16 cellular contexts compared by ENCODE assay signal in genomic region chr4:76535603-76536380, GRCh38.
DNase-seq lines count a peak whose midpoint lies in the region; ATAC-seq and TF ChIP-seq lines count a peak whose summit lies in the region.
"Had no signal": no experiment of that assay in that cellular context is flagged by ENCODE, and none has a peak within 500 bp of the region (broad histone marks: within the 10 kb centered on the region; RNA-seq: fewer than 3 reads in every experiment).

No MANE protein-coding gene starts in this region.

- intact Hi-C loops in dorsolateral prefrontal cortex (cut with DNase I) = no loop called here

- no peak overlapping the region for H3K27ac ChIP-seq in dorsolateral prefrontal cortex
- H3K27ac ChIP-seq: left lung had no signal

- no peaks in the 10 kb centered on the region for H3K4me1 Mint-ChIP-seq in stimulated activated effector memory CD8-positive, alpha-beta T cell treated with anti-CD3 and anti-CD28 coated beads, Interleukin-12 subunit alpha, Interleukin-12 subunit beta, amount 100 ng/mL, for 72 hours

- no peak overlapping the region for H3K27ac Mint-ChIP-seq in stimulated activated effector memory CD8-positive, alpha-beta T cell treated with anti-CD3 and anti-CD28 coated beads, Interleukin-12 subunit alpha, Interleukin-12 subunit beta, amount 100 ng/mL, for 72 hours

- no peaks in the 10 kb centered on the region for H3K36me3 Mint-ChIP-seq in stimulated activated effector memory CD8-positive, alpha-beta T cell treated with anti-CD3 and anti-CD28 coated beads, Interleukin-12 subunit alpha, Interleukin-12 subunit beta, amount 100 ng/mL, for 72 hours

- peak; percentile 69 for DNase-seq in A172 (ENCODE audit: low spot score)
- peak; percentile 21 for DNase-seq in GM03348 (ENCODE audit: low spot score)
- DNase-seq in RPMI7951 (ENCODE audit: low read depth) = peak; percentile 82
- peak; percentile 43 to 46 for DNase-seq in foreskin fibroblast
- no peak for DNase-seq in dorsolateral prefrontal cortex
- DNase-seq in stimulated activated effector memory CD8-positive, alpha-beta T cell treated with anti-CD3 and anti-CD28 coated beads, Interleukin-12 subunit alpha, Interleukin-12 subunit beta, amount 100 ng/mL, for 72 hours (ENCODE audit: low spot score in 2 of 2) = no peak
- DNase-seq in stimulated activated CD4-positive, alpha-beta T cell treated with anti-CD3 and anti-CD28 coated beads, Interleukin-1b, Interleukin-23, amount 100 ng/mL, for 48 hours = no peak
- DNase-seq: activated CD4-positive, CD25-positive, alpha-beta regulatory T cell; activated T-cell treated with anti-CD3 and anti-CD28 coated beads, Interleukin-2, amount 50 U/mL, for 4 hours; effector CD8-positive, alpha-beta T cell; glutamatergic neuron; left lung; NCI-H446 treated with DMSO at 0.1 percent for 48 hours; stimulated activated CD4-positive, alpha-beta T cell treated with anti-CD3 and anti-CD28 coated beads, Interleukin-15, amount 100 ng/mL, for 24 hours; stimulated activated CD8-positive, alpha-beta memory T cell treated with anti-CD3 and anti-CD28 coated beads, Interleukin-4, amount 100 ng/mL, for 48 hours had no signal

- H3K27me3 ChIP-seq in dorsolateral prefrontal cortex = no peaks in the 10 kb centered on the region
- H3K27me3 ChIP-seq: left lung had no signal

- no peaks in the 10 kb centered on the region for H3K9me3 Mint-ChIP-seq in stimulated activated effector memory CD8-positive, alpha-beta T cell treated with anti-CD3 and anti-CD28 coated beads, Interleukin-12 subunit alpha, Interleukin-12 subunit beta, amount 100 ng/mL, for 72 hours
- H3K9me3 Mint-ChIP-seq: activated T-cell treated with anti-CD3 and anti-CD28 coated beads, Interleukin-2, amount 50 U/mL, for 4 hours had no signal

- no peak overlapping the region for H3K4me3 Mint-ChIP-seq in stimulated activated effector memory CD8-positive, alpha-beta T cell treated with anti-CD3 and anti-CD28 coated beads, Interleukin-12 subunit alpha, Interleukin-12 subunit beta, amount 100 ng/mL, for 72 hours
- H3K4me3 Mint-ChIP-seq: activated T-cell treated with anti-CD3 and anti-CD28 coated beads, Interleukin-2, amount 50 U/mL, for 4 hours had no signal

- TF ChIP-seq CTCF in foreskin fibroblast (IDR thresholded peaks at IDR 0.05; ENCODE audit: low read depth, low read length) (no peak), dorsolateral prefrontal cortex (IDR thresholded peaks at IDR 0.05 in 54 of 56, conservative IDR thresholded peaks at IDR 0.05 in 2 of 56; ENCODE audit: low read depth in 1 of 56, partially characterized antibody in 56 of 56) (no peak)

- ATAC-seq in stimulated activated effector memory CD8-positive, alpha-beta T cell treated with anti-CD3 and anti-CD28 coated beads, Interleukin-12 subunit alpha, Interleukin-12 subunit beta, amount 100 ng/mL, for 72 hours = no peak
- ATAC-seq in GM18873 (IDR thresholded peaks at IDR 0.05; ENCODE audit: low FRiP score, unreplicated experiment) = no peak
- ATAC-seq: activated T-cell treated with anti-CD3 and anti-CD28 coated beads, Interleukin-2, amount 50 U/mL, for 4 hours; left lung had no signal

- H3K4me3 ChIP-seq in foreskin fibroblast (ENCODE audit: low read depth in 1 of 2, low read length in 2 of 2) (no peak overlapping the region), dorsolateral prefrontal cortex (no peak overlapping the region)
- H3K4me3 ChIP-seq: left lung had no signal

Comparison
In these comparisons a context has a peak if more than half of its experiments do, and no peak if none do; other contexts are left out.
1. DNase-seq: peak in A172 (single experiment), GM03348 (single experiment), RPMI7951 (single experiment) and foreskin fibroblast (2 of 2); none in dorsolateral prefrontal cortex (0 of 10), stimulated activated effector memory CD8-positive, alpha-beta T cell treated with anti-CD3 and anti-CD28 coated beads, Interleukin-12 subunit alpha, Interleukin-12 subunit beta, amount 100 ng/mL, for 72 hours (0 of 2) and stimulated activated CD4-positive, alpha-beta T cell treated with anti-CD3 and anti-CD28 coated beads, Interleukin-1b, Interleukin-23, amount 100 ng/mL, for 48 hours (single experiment).